10 cellular contexts compared by ENCODE assay signal in genomic region chr18:76467371-76468190, GRCh38. TPM values are rescaled to one million over a fixed set of nuclear protein-coding genes. Genes with fewer than 3 reads are reported as not detected.
A peak's percentile ranks its signal among the peaks of the same experiment; 100 is the strongest.
DNase-seq lines count a peak whose midpoint lies in the region; ATAC-seq, FAIRE-seq and TF ChIP-seq lines count a peak whose summit lies in the region.
"Had no signal": no experiment of that assay in that cellular context is flagged by ENCODE, and none has a peak within 500 bp of the region (broad histone marks: within the 10 kb centered on the region; RNA-seq: fewer than 3 reads in every experiment).

No MANE protein-coding gene starts in this region.

- TF ChIP-seq RAD21 in HepG2 (CRISPR knock-in tag; IDR thresholded peaks at IDR 0.05): no peak

- no peak for TF ChIP-seq EP300 in HepG2 (IDR thresholded peaks at IDR 0.05; ENCODE audit: low read depth in 2 of 2, low read length in 2 of 2)
- no peak for TF ChIP-seq EP300 in HepG2 (CRISPR knock-in tag; IDR thresholded peaks at IDR 0.05; ENCODE audit: borderline replicate concordance)

- CTCF ChIA-PET in HepG2 (lab: Yijun Ruan, JAX; ENCODE audit: low intra/inter-chr PET ratio, low total read pairs): no interaction called here

- H3K4me2 ChIP-seq in HepG2 (ENCODE audit: low read depth, low read length): no peak overlapping the region

- TF ChIP-seq CTCF in HepG2 (CRISPR knock-in tag; IDR thresholded peaks at IDR 0.05): no peak

- POLR2A ChIA-PET in HepG2 (lab: Yijun Ruan, JAX): no interaction called here

- intact Hi-C loops in HepG2 (cut with micrococcal nuclease; ENCODE audit: unreplicated experiment): no loop called here
- intact Hi-C loops in left colon (cut with DNase I, micrococcal nuclease): no loop called here

- DNase-seq in stimulated activated CD4-positive, alpha-beta T cell treated with anti-CD3 and anti-CD28 coated beads, Interleukin-15, amount 100 ng/mL, for 24 hours: peak; percentile 11
- DNase-seq in stimulated activated CD4-positive, alpha-beta T cell treated with anti-CD3 and anti-CD28 coated beads, Interleukin-4, amount 100 ng/mL, for 4 hours: no peak
- no peak for DNase-seq in HepG2 (ENCODE audit: low spot score)
- no peak for DNase-seq in left colon
- no peak for DNase-seq in DMS 273 treated with DMSO at 0.1 percent for 48 hours (lab: John Stamatoyannopoulos, UW)
- DNase-seq: stimulated activated CD4-positive, alpha-beta T cell treated with anti-CD3 and anti-CD28 coated beads, Interleukin-12 subunit alpha, Interleukin-12 subunit beta, amount 100 ng/mL, for 4 hours had no signal

- no peaks in the 10 kb centered on the region for H3K9me3 ChIP-seq in HepG2 (ENCODE audit: low read length)

- H3K4me3 ChIP-seq in HepG2 (replicated peaks in 1 of 3; ENCODE audit: insufficient read depth in 1 of 3, low read depth in 2 of 3, low read length in 3 of 3): no peak overlapping the region

- peak overlapping the region; percentile 67 for H3K4me3 Mint-ChIP-seq in activated T-helper 17 cell treated with anti-CD3 and anti-CD28 coated beads, Interleukin-2, amount 50 U/mL, for 72 hours

- H3K27me3 Mint-ChIP-seq in activated T-helper 17 cell treated with anti-CD3 and anti-CD28 coated beads, Interleukin-2, amount 50 U/mL, for 72 hours: no peaks in the 10 kb centered on the region

- H3K4me1 ChIP-seq in HepG2 (ENCODE audit: insufficient read depth, low read length): no peaks in the 10 kb centered on the region

- H3K79me2 ChIP-seq in HepG2 (ENCODE audit: insufficient read depth, low read length): peaks cover 92% of the 10 kb centered on the region

- peaks cover 81% of the 10 kb centered on the region for H4K20me1 ChIP-seq in HepG2 (ENCODE audit: insufficient read depth, low read length)

- no peak overlapping the region for H3K9ac ChIP-seq in HepG2 (ENCODE audit: insufficient read depth, low read depth, low read length)

- no peak for TF ChIP-seq POLR2A in HepG2 (IDR thresholded peaks at IDR 0.05; ENCODE audit: insufficient read depth in 1 of 2, low read depth in 2 of 2, low read length in 2 of 2)

- FAIRE-seq in HepG2 (lab: Jason Lieb, UNC): no peak
- FAIRE-seq: astrocyte had no signal

- no peak overlapping the region for H3K27ac ChIP-seq in HepG2 (ENCODE audit: extremely low read length, insufficient read depth, low read length)

- peaks cover 5 to 25% of the 10 kb centered on the region in 2 experiments; a peak in 4 of 5 replicates for H3K36me3 ChIP-seq in HepG2 (replicated peaks in 1 of 2; ENCODE audit: control insufficient read depth in 1 of 2, insufficient read depth in 2 of 2, low read length in 2 of 2)

- ATAC-seq in activated T-helper 17 cell treated with anti-CD3 and anti-CD28 coated beads, Interleukin-2, amount 50 U/mL, for 72 hours (replicated peaks): peak; percentile 16
- ATAC-seq in HepG2: no peak
- ATAC-seq in left colon: no peak
- no peak for ATAC-seq in HG03159 (IDR thresholded peaks at IDR 0.05; ENCODE audit: unreplicated experiment)
- no peak for ATAC-seq in HG03045 (IDR thresholded peaks at IDR 0.05; ENCODE audit: unreplicated experiment)

- H3K27me3 ChIP-seq in HepG2 (ENCODE audit: control insufficient read depth in 1 of 2, insufficient read depth in 2 of 2, low read length in 2 of 2): no peaks in the 10 kb centered on the region

- H3K27ac Mint-ChIP-seq in activated T-helper 17 cell treated with anti-CD3 and anti-CD28 coated beads, Interleukin-2, amount 50 U/mL, for 72 hours: peak overlapping the region; percentile 72

- no peaks in the 10 kb centered on the region for H3K9me3 Mint-ChIP-seq in activated T-helper 17 cell treated with anti-CD3 and anti-CD28 coated beads, Interleukin-2, amount 50 U/mL, for 72 hours

- H3K4me1 Mint-ChIP-seq in activated T-helper 17 cell treated with anti-CD3 and anti-CD28 coated beads, Interleukin-2, amount 50 U/mL, for 72 hours: peaks cover 29% of the 10 kb centered on the region

- BruUV-seq in HepG2 (replicated peaks; lab: Mats Ljungman, UMichigan): no TSS peak

- 95% methylated on average over 18 of the region's 19 CpGs for WGBS in HepG2 (ENCODE audit: low lambda C conversion rate)

- peaks cover 4% of the 10 kb centered on the region for H3K36me3 Mint-ChIP-seq in activated T-helper 17 cell treated with anti-CD3 and anti-CD28 coated beads, Interleukin-2, amount 50 U/mL, for 72 hours (ENCODE audit: low read depth)

- in situ Hi-C loops in HepG2 (cut with HindIII; ENCODE audit: extremely low pct_ligation_motif_present, low pct_unique_long_range_greater_than_20kb): no loop called here

- no peak overlapping the region for H2AFZ ChIP-seq in HepG2 (ENCODE audit: low read length)

TF ChIP-seq in HepG2, 621 proteins besides CTCF, POLR2A, EP300 and RAD21:
- TF ChIP-seq EEA1 (CRISPR knock-in tag; IDR thresholded peaks at IDR 0.05; ENCODE audit: borderline replicate concordance) (no peak), ZBTB33 (CRISPR knock-in tag; IDR thresholded peaks at IDR 0.05) (peak; percentile 48; the same call in 1 of the 2 replicates), NCOA5 (CRISPR knock-in tag; IDR thresholded peaks at IDR 0.05) (no peak), GTF3A (CRISPR knock-in tag; conservative IDR thresholded peaks at IDR 0.05) (no peak)

RNA-seq across cellular contexts. Expression of gene ZNF516, which starts 27.5 kb away (rescaled TPM):
- total RNA-seq in activated T-helper 17 cell treated with anti-CD3 and anti-CD28 coated beads, Interleukin-2, amount 50 U/mL, for 72 hours: 10 to 100 TPM in 1 of 2 donors, 1 to 10 TPM in 1; 3.7 to 22.8 TPM
- total RNA-seq in HepG2 (2016; rRNA removed; fragmentation: Illumina TruSeq; extraction: Trizol) (13.7 and 18.7 TPM in 2 replicates), left colon (10 to 100 TPM; 23.1 to 23.6 TPM)
- 8.6 and 8.9 TPM in 2 replicates for total RNA-seq in HepG2 (2016; cell fraction: cytosol; rRNA removed; fragmentation: Illumina TruSeq; extraction: Trizol; ENCODE audit: low read depth)
- total RNA-seq in HepG2 (2016; cell fraction: insoluble cytoplasmic fraction; rRNA removed; fragmentation: Illumina TruSeq; extraction: Trizol): 12.1 and 14.0 TPM in 2 replicates
- 13.3 and 14.6 TPM in 2 replicates for total RNA-seq in HepG2 (2016; cell fraction: membrane; rRNA removed; fragmentation: Illumina TruSeq; extraction: Trizol)
- total RNA-seq in HepG2 (2016; cell fraction: nucleus; rRNA removed; fragmentation: Illumina TruSeq; extraction: Trizol): 22.7 and 24.6 TPM in 2 replicates
- polyA plus RNA-seq in HepG2 (2011; rRNA removed): 15.9 and 16.6 TPM in 2 replicates
- 7.7 and 8.0 TPM in 2 replicates for polyA plus RNA-seq in HepG2 (2011; cell fraction: cytosol; rRNA removed)
- 47.5 and 64.5 TPM in 2 replicates for polyA plus RNA-seq in HepG2 (2011; cell fraction: nucleus; rRNA removed)
- 17.9 and 19.5 TPM in 2 replicates for polyA plus RNA-seq in HepG2 (2012)
- 0.54 and 1.1 TPM in 2 replicates for polyA plus RNA-seq in HepG2 (2016; cell fraction: cytosol; fragmentation: Illumina TruSeq; extraction: Trizol; ENCODE audit: low read depth)
- 10.2 and 12.1 TPM in 2 replicates for polyA plus RNA-seq in HepG2 (2016; cell fraction: insoluble cytoplasmic fraction; fragmentation: Illumina TruSeq; extraction: Trizol; ENCODE audit: low read depth)
- polyA plus RNA-seq in HepG2 (2016; cell fraction: membrane; fragmentation: Illumina TruSeq; extraction: Trizol; ENCODE audit: low read depth): 2.0 and 2.4 TPM in 2 replicates
- polyA plus RNA-seq in HepG2 (2016; cell fraction: nucleus; fragmentation: Illumina TruSeq; extraction: Trizol; ENCODE audit: insufficient read depth, low read depth): 27.0 and 28.2 TPM in 2 replicates
- 0.23 and 36.8 TPM in 2 replicates for polyA minus RNA-seq in HepG2 (2011; rRNA and poly(A)+ RNA removed; ENCODE audit: low replicate concordance)
- 18.4 and 18.5 TPM in 2 replicates for polyA minus RNA-seq in HepG2 (2011; cell fraction: cytosol; rRNA and poly(A)+ RNA removed)
- polyA minus RNA-seq in HepG2 (2011; cell fraction: nucleus; rRNA and poly(A)+ RNA removed): 61.5 and 68.2 TPM in 2 replicates
